ENCODE assay signal across 2 cellular contexts in genomic region chr4:2767046-2767704, GRCh38.
TF ChIP-seq lines count a peak whose summit lies in the region.

No MANE protein-coding gene starts in this region.

TF ChIP-seq in SK-N-SH, 30 proteins besides CTCF, POLR2A, EP300 and RAD21:
- TF ChIP-seq, protein P1, sequence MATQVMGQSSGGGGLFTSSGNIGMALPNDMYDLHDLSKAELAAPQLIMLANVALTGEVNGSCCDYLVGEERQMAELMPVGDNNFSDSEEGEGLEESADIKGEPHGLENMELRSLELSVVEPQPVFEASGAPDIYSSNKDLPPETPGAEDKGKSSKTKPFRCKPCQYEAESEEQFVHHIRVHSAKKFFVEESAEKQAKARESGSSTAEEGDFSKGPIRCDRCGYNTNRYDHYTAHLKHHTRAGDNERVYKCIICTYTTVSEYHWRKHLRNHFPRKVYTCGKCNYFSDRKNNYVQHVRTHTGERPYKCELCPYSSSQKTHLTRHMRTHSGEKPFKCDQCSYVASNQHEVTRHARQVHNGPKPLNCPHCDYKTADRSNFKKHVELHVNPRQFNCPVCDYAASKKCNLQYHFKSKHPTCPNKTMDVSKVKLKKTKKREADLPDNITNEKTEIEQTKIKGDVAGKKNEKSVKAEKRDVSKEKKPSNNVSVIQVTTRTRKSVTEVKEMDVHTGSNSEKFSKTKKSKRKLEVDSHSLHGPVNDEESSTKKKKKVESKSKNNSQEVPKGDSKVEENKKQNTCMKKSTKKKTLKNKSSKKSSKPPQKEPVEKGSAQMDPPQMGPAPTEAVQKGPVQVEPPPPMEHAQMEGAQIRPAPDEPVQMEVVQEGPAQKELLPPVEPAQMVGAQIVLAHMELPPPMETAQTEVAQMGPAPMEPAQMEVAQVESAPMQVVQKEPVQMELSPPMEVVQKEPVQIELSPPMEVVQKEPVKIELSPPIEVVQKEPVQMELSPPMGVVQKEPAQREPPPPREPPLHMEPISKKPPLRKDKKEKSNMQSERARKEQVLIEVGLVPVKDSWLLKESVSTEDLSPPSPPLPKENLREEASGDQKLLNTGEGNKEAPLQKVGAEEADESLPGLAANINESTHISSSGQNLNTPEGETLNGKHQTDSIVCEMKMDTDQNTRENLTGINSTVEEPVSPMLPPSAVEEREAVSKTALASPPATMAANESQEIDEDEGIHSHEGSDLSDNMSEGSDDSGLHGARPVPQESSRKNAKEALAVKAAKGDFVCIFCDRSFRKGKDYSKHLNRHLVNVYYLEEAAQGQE (IDR thresholded peaks at IDR 0.05; ENCODE audit: low read depth, low read length): no peak
- TF ChIP-seq PBX3 (IDR thresholded peaks at IDR 0.05): no peak

TF ChIP-seq in SK-N-SH treated with all-trans-retinoic acid at 6 μM for 48 hours, 23 proteins besides CTCF, POLR2A, EP300 and RAD21 (continued from another document):
- TF ChIP-seq, protein P2, sequence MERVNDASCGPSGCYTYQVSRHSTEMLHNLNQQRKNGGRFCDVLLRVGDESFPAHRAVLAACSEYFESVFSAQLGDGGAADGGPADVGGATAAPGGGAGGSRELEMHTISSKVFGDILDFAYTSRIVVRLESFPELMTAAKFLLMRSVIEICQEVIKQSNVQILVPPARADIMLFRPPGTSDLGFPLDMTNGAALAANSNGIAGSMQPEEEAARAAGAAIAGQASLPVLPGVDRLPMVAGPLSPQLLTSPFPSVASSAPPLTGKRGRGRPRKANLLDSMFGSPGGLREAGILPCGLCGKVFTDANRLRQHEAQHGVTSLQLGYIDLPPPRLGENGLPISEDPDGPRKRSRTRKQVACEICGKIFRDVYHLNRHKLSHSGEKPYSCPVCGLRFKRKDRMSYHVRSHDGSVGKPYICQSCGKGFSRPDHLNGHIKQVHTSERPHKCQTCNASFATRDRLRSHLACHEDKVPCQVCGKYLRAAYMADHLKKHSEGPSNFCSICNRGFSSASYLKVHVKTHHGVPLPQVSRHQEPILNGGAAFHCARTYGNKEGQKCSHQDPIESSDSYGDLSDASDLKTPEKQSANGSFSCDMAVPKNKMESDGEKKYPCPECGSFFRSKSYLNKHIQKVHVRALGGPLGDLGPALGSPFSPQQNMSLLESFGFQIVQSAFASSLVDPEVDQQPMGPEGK (CRISPR knock-in tag; IDR thresholded peaks at IDR 0.05; ENCODE audit: borderline replicate concordance): no peak
- TF ChIP-seq SNAI2 (CRISPR knock-in tag; IDR thresholded peaks at IDR 0.05): no peak
